Comparison of ENCODE assay signal across 10 cellular contexts in genomic region chr5:172901788-172902496, GRCh38.
DNase-seq lines count a peak whose midpoint lies in the region; ATAC-seq and TF ChIP-seq lines count a peak whose summit lies in the region.
"Had no signal": no experiment of that assay in that cellular context is flagged by ENCODE, and none has a peak within 500 bp of the region (broad histone marks: within the 10 kb centered on the region; RNA-seq: fewer than 3 reads in every experiment).

No MANE protein-coding gene starts in this region.

- H3K4me1 ChIP-seq in HEK293 (ENCODE audit: control insufficient read depth, insufficient read depth, low read length) = peaks cover 14% of the 10 kb centered on the region; the same call in 1 of the 2 replicates

- TF ChIP-seq CTCF in HEK293 (tag by site-specific recombination; IDR thresholded peaks at IDR 0.05) = no peak
- TF ChIP-seq CTCF in astrocyte of the spinal cord (IDR thresholded peaks at IDR 0.05; ENCODE audit: low read depth, low read length) = no peak

- H3K4me3 Mint-ChIP-seq in stimulated activated effector memory CD8-positive, alpha-beta T cell treated with anti-CD3 and anti-CD28 coated beads, Interleukin-12 subunit alpha, Interleukin-12 subunit beta, amount 100 ng/mL, for 72 hours = no peak overlapping the region
- H3K4me3 Mint-ChIP-seq: activated naive CD8-positive, alpha-beta T cell treated with anti-CD3 and anti-CD28 coated beads, Interleukin-2, amount 10 ng/mL, durations not matched to agents 7 days and 5 days had no signal

- POLR2A ChIA-PET in HEK293 (lab: Yijun Ruan, JAX) = interaction anchor here (0.6 to 6.1 kb wide), 3 partner anchors 95 to 135 kb away, joined by 3 to 89 read pairs (median 6); partner anchors contain the start of gene DUSP1

- no peak overlapping the region; the same call in 1 of the 2 replicates for H3K27ac ChIP-seq in HEK293 (ENCODE audit: extremely low read depth, low read depth, low read length)
- no peak overlapping the region for H3K27ac ChIP-seq in substantia nigra (ENCODE audit: low read depth, low read length, poor library complexity, severe bottlenecking)

- H3K36me3 ChIP-seq in HEK293 (ENCODE audit: control insufficient read depth in 2 of 2, insufficient read depth in 1 of 2, low read length in 2 of 2) = peaks cover 0 to 4% of the 10 kb centered on the region in 2 experiments; a peak in 1 of 3 replicates

- H3K9me3 Mint-ChIP-seq in stimulated activated effector memory CD8-positive, alpha-beta T cell treated with anti-CD3 and anti-CD28 coated beads, Interleukin-12 subunit alpha, Interleukin-12 subunit beta, amount 100 ng/mL, for 72 hours = no peaks in the 10 kb centered on the region
- H3K9me3 Mint-ChIP-seq: activated naive CD8-positive, alpha-beta T cell treated with anti-CD3 and anti-CD28 coated beads, Interleukin-2, amount 10 ng/mL, durations not matched to agents 7 days and 5 days had no signal

- H3K9me3 ChIP-seq in HEK293 (ENCODE audit: control insufficient read depth, insufficient read depth, low read depth, low read length) = no peaks in the 10 kb centered on the region

- peaks cover 27% of the 10 kb centered on the region for H3K36me3 Mint-ChIP-seq in stimulated activated effector memory CD8-positive, alpha-beta T cell treated with anti-CD3 and anti-CD28 coated beads, Interleukin-12 subunit alpha, Interleukin-12 subunit beta, amount 100 ng/mL, for 72 hours

- DNase-seq in astrocyte of the spinal cord (ENCODE audit: low read depth, low spot score) (peak; percentile 87), left kidney (ENCODE audit: low read depth, low spot score) (peak; percentile 50), germinal center (ENCODE audit: low spot score) (no peak), substantia nigra (lab: John Stamatoyannopoulos, UW) (no peak)
- DNase-seq in stimulated activated effector memory CD8-positive, alpha-beta T cell treated with anti-CD3 and anti-CD28 coated beads, Interleukin-12 subunit alpha, Interleukin-12 subunit beta, amount 100 ng/mL, for 72 hours (ENCODE audit: low spot score in 2 of 2) = no peak
- DNase-seq in activated naive CD4-positive, alpha-beta T cell (lab: John Stamatoyannopoulos, UW) = no peak
- DNase-seq: activated naive CD8-positive, alpha-beta T cell treated with anti-CD3 and anti-CD28 coated beads, Interleukin-2, amount 10 ng/mL, durations not matched to agents 7 days and 5 days; NCI-H2081 had no signal

- H3K4me1 Mint-ChIP-seq in stimulated activated effector memory CD8-positive, alpha-beta T cell treated with anti-CD3 and anti-CD28 coated beads, Interleukin-12 subunit alpha, Interleukin-12 subunit beta, amount 100 ng/mL, for 72 hours = peaks cover 28% of the 10 kb centered on the region

- peak overlapping the region; percentile 67 for H3K27ac Mint-ChIP-seq in stimulated activated effector memory CD8-positive, alpha-beta T cell treated with anti-CD3 and anti-CD28 coated beads, Interleukin-12 subunit alpha, Interleukin-12 subunit beta, amount 100 ng/mL, for 72 hours
- H3K27ac Mint-ChIP-seq: activated naive CD8-positive, alpha-beta T cell treated with anti-CD3 and anti-CD28 coated beads, Interleukin-2, amount 10 ng/mL, durations not matched to agents 7 days and 5 days had no signal

- ATAC-seq in stimulated activated effector memory CD8-positive, alpha-beta T cell treated with anti-CD3 and anti-CD28 coated beads, Interleukin-12 subunit alpha, Interleukin-12 subunit beta, amount 100 ng/mL, for 72 hours = no peak
- ATAC-seq in HG03520 (IDR thresholded peaks at IDR 0.05; ENCODE audit: unreplicated experiment) = no peak

- CTCF ChIA-PET in HEK293 (lab: Yijun Ruan, JAX) = interaction anchor here (0.6 to 3.1 kb wide), 6 partner anchors 32 to 189 kb away, joined by 3 to 14 read pairs (median 7); no protein-coding TSS in a partner anchor

- in situ Hi-C loops in astrocyte of the spinal cord (cut with HindIII; ENCODE audit: low sequenced_read_pairs) = no loop called here

- H3K4me3 ChIP-seq in HEK293 (ENCODE audit: low read depth, low read length) (no peak overlapping the region), astrocyte of the spinal cord (ENCODE audit: low read depth, low read length) (no peak overlapping the region)

TF ChIP-seq in HEK293, 187 proteins besides CTCF, POLR2A, EP300 and RAD21:
- TF ChIP-seq ZIC2 (tag by site-specific recombination; IDR thresholded peaks at IDR 0.05) (peak; percentile 84), ZNF184 (tag by site-specific recombination; IDR thresholded peaks at IDR 0.05) (peak; percentile 44; the same call in 1 of the 2 replicates), ZNF629 (tag by site-specific recombination; IDR thresholded peaks at IDR 0.05) (no peak), ZNF169 (tag by site-specific recombination; IDR thresholded peaks at IDR 0.05) (no peak), EGR2 (tag by site-specific recombination; IDR thresholded peaks at IDR 0.05; ENCODE audit: low read depth) (0 out of 2 replicates have a peak, but pooled peaks have one; percentile 15), ZNF664 (tag by site-specific recombination; IDR thresholded peaks at IDR 0.05) (no peak), ZBTB10 (tag by site-specific recombination; IDR thresholded peaks at IDR 0.05) (0 out of 2 replicates have a peak, but pooled peaks have one; percentile 29)

Comparison
In these comparisons a context has a peak if more than half of its experiments do, and no peak if none do; other contexts are left out.
1. DNase-seq: peak in astrocyte of the spinal cord (single experiment) and left kidney (single experiment); none in stimulated activated effector memory CD8-positive, alpha-beta T cell treated with anti-CD3 and anti-CD28 coated beads, Interleukin-12 subunit alpha, Interleukin-12 subunit beta, amount 100 ng/mL, for 72 hours (0 of 2), germinal center (single experiment), substantia nigra (0 of 49) and activated naive CD4-positive, alpha-beta T cell (0 of 4).